In the genomic region with DNA sequence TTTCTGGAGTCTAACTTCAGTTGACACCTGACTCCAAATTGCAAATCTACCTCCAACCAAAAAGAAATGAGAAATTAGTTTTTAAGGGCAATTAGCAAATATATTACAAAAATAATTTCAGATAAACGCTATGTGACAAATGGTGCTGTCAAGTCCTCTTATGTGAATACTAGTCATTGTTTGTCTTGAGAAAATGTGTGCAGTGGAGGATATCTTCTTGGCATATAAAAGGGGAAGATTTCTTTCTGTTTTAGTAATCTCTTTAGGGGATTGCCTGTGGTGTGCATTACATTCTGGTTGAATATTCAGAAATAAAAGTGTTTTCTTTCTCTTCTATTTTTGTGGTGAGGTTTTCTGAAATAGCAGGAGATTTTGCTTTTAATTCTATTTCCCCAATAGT, we compare ENCODE assay signal across 26 cellular contexts. TPM values are rescaled to one million over a fixed set of nuclear protein-coding genes. Genes with fewer than 3 reads are reported as not detected.
DNase-seq lines count a peak whose midpoint lies in the region; ATAC-seq, FAIRE-seq and TF ChIP-seq lines count a peak whose summit lies in the region.
"Had no signal": no experiment of that assay in that cellular context is flagged by ENCODE, and none has a peak within 500 bp of the region (broad histone marks: within the 10 kb centered on the region; RNA-seq: fewer than 3 reads in every experiment).

No MANE protein-coding gene starts in this region.

- H3K4me1 Mint-ChIP-seq in T-cell, result peaks cover 64 to 71% (median 67%) of the 10 kb centered on the region in 3 donors
- peaks cover 35 to 83% (median 66%) of the 10 kb centered on the region in 7 donors for H3K4me1 Mint-ChIP-seq in naive thymus-derived CD4-positive, alpha-beta T cell

- H3K27ac Mint-ChIP-seq in T-cell, result peak overlapping the region; percentile 93 to 98
- H3K27ac Mint-ChIP-seq in naive thymus-derived CD4-positive, alpha-beta T cell, result peak overlapping the region; percentile 31 to 99 (median 97)
- H3K27ac Mint-ChIP-seq: activated CD4-positive, alpha-beta memory T cell treated with anti-CD3 and anti-CD28 coated beads, Interleukin-2, amount 10 ng/mL, durations not matched to agents 7 days and 5 days; CD8-positive, alpha-beta T cell; neural progenitor cell had no signal

- no peaks in the 10 kb centered on the region for H3K36me3 ChIP-seq in naive thymus-derived CD4-positive, alpha-beta T cell (ENCODE audit: control insufficient read depth in 2 of 3, insufficient read depth in 3 of 3, low read length in 3 of 3)
- H3K36me3 ChIP-seq: neural progenitor cell, right lobe of liver, tibial nerve had no signal

- peak; percentile 67 for FAIRE-seq in GM12891 (lab: Jason Lieb, UNC)
- FAIRE-seq: kidney had no signal

- ATAC-seq in HG02759 (IDR thresholded peaks at IDR 0.05; ENCODE audit: unreplicated experiment), result peak; percentile 17
- no peak for ATAC-seq in T-cell (replicated peaks in 1 of 4)
- ATAC-seq in naive thymus-derived CD4-positive, alpha-beta T cell, result no peak
- ATAC-seq in Right ventricle myocardium superior (ENCODE audit: poor library complexity), result no peak
- ATAC-seq in HG02885 (IDR thresholded peaks at IDR 0.05; ENCODE audit: poor library complexity, unreplicated experiment), result no peak
- ATAC-seq: CD8-positive, alpha-beta T cell; right lobe of liver had no signal

- CTCF ChIA-PET in T-cell (lab: Charles Lee), result interaction anchor here (0.7 to 5.2 kb wide), 8 partner anchors 11 to 395 kb away, joined by 4 to 50 read pairs (median 8); partner anchors contain the start of gene SLC9C1 (in 2 of the 2)
- CTCF ChIA-PET in naive thymus-derived CD4-positive, alpha-beta T cell (lab: Charles Lee), result interaction anchor here (0.7 to 3.6 kb wide), 6 partner anchors 11 to 382 kb away, joined by 3 to 21 read pairs (median 11); partner anchors contain the start of gene SLC9C1

- POLR2A ChIA-PET in T-cell (lab: Charles Lee), result interaction anchor here in 1 of 2 donors (1.2 kb wide), 1 partner anchor 13 kb away, joined by 3 read pairs; no protein-coding TSS in a partner anchor
- POLR2A ChIA-PET in naive thymus-derived CD4-positive, alpha-beta T cell (lab: Charles Lee), result interaction anchor here (0.6 to 1.7 kb wide), 2 partner anchors 8 to 12 kb away, joined by 3 to 9 read pairs; no protein-coding TSS in a partner anchor

- no peak overlapping the region for H3K4me3 ChIP-seq in naive thymus-derived CD4-positive, alpha-beta T cell (ENCODE audit: low read length)
- H3K4me3 ChIP-seq: lung, neural progenitor cell, right lobe of liver, tibial nerve had no signal

- no peaks in the 10 kb centered on the region for H3K9me3 ChIP-seq in naive thymus-derived CD4-positive, alpha-beta T cell (ENCODE audit: control insufficient read depth in 2 of 3, low read length in 3 of 3)
- H3K9me3 ChIP-seq: right lobe of liver, tibial nerve had no signal

- no peaks in the 10 kb centered on the region for H3K9me3 Mint-ChIP-seq in T-cell
- no peaks in the 10 kb centered on the region for H3K9me3 Mint-ChIP-seq in naive thymus-derived CD4-positive, alpha-beta T cell
- H3K9me3 Mint-ChIP-seq: activated CD4-positive, alpha-beta memory T cell treated with anti-CD3 and anti-CD28 coated beads, Interleukin-2, amount 10 ng/mL, durations not matched to agents 7 days and 5 days; activated naive CD4-positive, alpha-beta T cell treated with anti-CD3 and anti-CD28 coated beads, Interleukin-2, amount 50 U/mL, for 24 hours; CD8-positive, alpha-beta T cell; neural progenitor cell had no signal

- H3K4me3 Mint-ChIP-seq in T-cell, result peak overlapping the region in 1 of 3 donors; percentile 37
- peak overlapping the region in 4 of 10 donors; percentile 4 to 100 (median 18) for H3K4me3 Mint-ChIP-seq in naive thymus-derived CD4-positive, alpha-beta T cell
- H3K4me3 Mint-ChIP-seq: activated CD4-positive, alpha-beta memory T cell treated with anti-CD3 and anti-CD28 coated beads, Interleukin-2, amount 10 ng/mL, durations not matched to agents 7 days and 5 days; activated naive CD4-positive, alpha-beta T cell treated with anti-CD3 and anti-CD28 coated beads, Interleukin-2, amount 50 U/mL, for 24 hours; CD8-positive, alpha-beta T cell; neural progenitor cell had no signal

- no peak for TF ChIP-seq POLR2A in GM12891 (IDR thresholded peaks at IDR 0.05; ENCODE audit: low read depth, low read length)

- no peak overlapping the region for H3K27ac ChIP-seq in naive thymus-derived CD4-positive, alpha-beta T cell (ENCODE audit: low read depth, low read length)
- H3K27ac ChIP-seq: neural progenitor cell, right lobe of liver had no signal

- intact Hi-C loops in naive thymus-derived CD4-positive, alpha-beta T cell (cut with micrococcal nuclease), result loop anchor here (2.0 to 10.0 kb wide), 5 partner anchors 157 to 839 kb away; partner anchors contain the start of gene CD200R1 (in 1 of the 2)
- intact Hi-C loops in Right ventricle myocardium superior (cut with DNase I), result no loop called here

- no peak for DNase-seq in GM12891 (ENCODE audit: insufficient read length, low spot score)
- no peak for DNase-seq in T-cell
- no peak for DNase-seq in naive thymus-derived CD4-positive, alpha-beta T cell
- no peak for DNase-seq in Right ventricle myocardium superior
- DNase-seq in pons (ENCODE audit: low spot score), result no peak
- DNase-seq: activated CD4-positive, alpha-beta memory T cell treated with anti-CD3 and anti-CD28 coated beads, Interleukin-2, amount 10 ng/mL, durations not matched to agents 7 days and 5 days; aorta; CD8-positive, alpha-beta T cell; GOT3; kidney; NCI-H1048; NCI-H187 treated with DMSO at 0.1 percent for 48 hours; OCI-M1; posterior cingulate gyrus; right lobe of liver had no signal

- no peaks in the 10 kb centered on the region for H3K27me3 ChIP-seq in naive thymus-derived CD4-positive, alpha-beta T cell (ENCODE audit: control insufficient read depth in 2 of 2, insufficient read depth in 2 of 2, low read length in 2 of 2)
- H3K27me3 ChIP-seq: neural progenitor cell, right lobe of liver, tibial nerve had no signal

- H3K36me3 Mint-ChIP-seq in T-cell, result no peaks in the 10 kb centered on the region
- H3K36me3 Mint-ChIP-seq in naive thymus-derived CD4-positive, alpha-beta T cell, result peaks cover 0 to 2% (median 0%) of the 10 kb centered on the region in 5 donors
- H3K36me3 Mint-ChIP-seq: activated naive CD4-positive, alpha-beta T cell treated with anti-CD3 and anti-CD28 coated beads, Interleukin-2, amount 50 U/mL, for 24 hours; CD8-positive, alpha-beta T cell; neural progenitor cell had no signal

- peaks cover 19 to 45% of the 10 kb centered on the region in 2 donors for H3K4me1 ChIP-seq in naive thymus-derived CD4-positive, alpha-beta T cell (ENCODE audit: control insufficient read depth in 2 of 2, insufficient read depth in 2 of 2, low read length in 2 of 2)
- H3K4me1 ChIP-seq: right lobe of liver had no signal

- no peaks in the 10 kb centered on the region for H3K27me3 Mint-ChIP-seq in T-cell
- H3K27me3 Mint-ChIP-seq in naive thymus-derived CD4-positive, alpha-beta T cell, result no peaks in the 10 kb centered on the region
- H3K27me3 Mint-ChIP-seq: activated CD4-positive, alpha-beta memory T cell treated with anti-CD3 and anti-CD28 coated beads, Interleukin-2, amount 10 ng/mL, durations not matched to agents 7 days and 5 days; activated naive CD4-positive, alpha-beta T cell treated with anti-CD3 and anti-CD28 coated beads, Interleukin-2, amount 50 U/mL, for 24 hours had no signal

TF ChIP-seq in GM12891, 5 proteins besides CTCF, POLR2A, EP300 and RAD21:
- TF ChIP-seq TAF1 (IDR thresholded peaks at IDR 0.05; ENCODE audit: low read depth, low read length), result no peak
- TF ChIP-seq POU2F2 (IDR thresholded peaks at IDR 0.05; ENCODE audit: low read depth, low read length), result no peak
- TF ChIP-seq PAX5 (IDR thresholded peaks at IDR 0.05; ENCODE audit: insufficient read depth, low read length, severe bottlenecking), result no peak
- TF ChIP-seq SPI1 (IDR thresholded peaks at IDR 0.05; ENCODE audit: low read depth, low read length), result no peak
- no peak for TF ChIP-seq POLR2AphosphoS5 (IDR thresholded peaks at IDR 0.05; ENCODE audit: low read depth, low read length)

RNA-seq across cellular contexts. Expression of gene GCSAM, which starts 3.0 kb away (rescaled TPM):
- polyA plus RNA-seq in GM12891 (2012; ENCODE audit: low read depth, missing spikeins), result 169 TPM
- total RNA-seq in T-cell (10 to 100 TPM; 15.8 to 21.6 (median 18.2) TPM), Right ventricle myocardium superior (not detected)
- total RNA-seq in naive thymus-derived CD4-positive, alpha-beta T cell, result 10 to 100 TPM in 4 of 5 experiments, 1 to 10 TPM in 1; 5.5 to 28.5 (median 18.5) TPM
- 10 to 100 TPM; 27.7 to 38.8 TPM for polyA plus RNA-seq in naive thymus-derived CD4-positive, alpha-beta T cell
- total RNA-seq: cardiac septum, dermis microvascular lymphatic vessel endothelial cell, G401, glomerular endothelial cell, LHCN-M2 had no signal

RNA-seq across cellular contexts. Expression of gene C3orf52, which starts 49.9 kb away (rescaled TPM):
- 1.9 TPM for polyA plus RNA-seq in GM12891 (2012; ENCODE audit: low read depth, missing spikeins)
- total RNA-seq in T-cell (1 to 10 TPM in 4 of 5 donors, under 1 TPM in 1; 0.95 to 2.2 (median 1.5) TPM), Right ventricle myocardium superior (2.5 TPM)
- 10 to 100 TPM in 1 of 5 experiments, 1 to 10 TPM in 4; 1.2 to 12.3 (median 1.9) TPM for total RNA-seq in naive thymus-derived CD4-positive, alpha-beta T cell
- polyA plus RNA-seq in naive thymus-derived CD4-positive, alpha-beta T cell, result 1 to 10 TPM; 1.3 to 2.1 TPM
- total RNA-seq: G401 had no signal
